Comparison of ENCODE assay signal across 7 cellular contexts in the genomic region with DNA sequence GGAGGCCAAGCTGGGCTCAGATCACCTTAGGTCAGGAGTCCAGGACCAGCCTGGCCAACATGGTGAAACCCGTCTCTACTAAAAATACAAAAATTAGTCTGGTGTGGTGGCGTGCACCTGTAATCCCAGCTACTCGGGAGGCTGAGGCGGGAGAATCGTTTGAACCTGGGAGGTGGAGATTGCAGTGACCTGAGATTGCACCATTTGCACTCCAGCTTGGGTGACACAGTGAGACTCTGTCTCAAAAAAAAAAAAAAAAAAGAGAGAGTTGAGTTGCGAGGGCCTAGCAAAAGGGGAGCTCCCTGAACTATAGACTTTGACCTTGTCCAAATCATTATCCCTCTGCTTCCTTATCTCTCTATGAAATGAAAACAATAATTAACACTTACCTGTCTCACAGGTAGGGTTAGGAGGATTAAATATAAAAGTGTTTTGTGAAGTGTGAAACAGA. TPM values are rescaled to one million over a fixed set of nuclear protein-coding genes. Genes with fewer than 3 reads are reported as not detected.
"Had no signal": no experiment of that assay in that cellular context is flagged by ENCODE, and none has a peak within 500 bp of the region (broad histone marks: within the 10 kb centered on the region; RNA-seq: fewer than 3 reads in every experiment).

No MANE protein-coding gene starts in this region.

RNA-seq across cellular contexts. Expression of gene CIDEC, which starts 20.9 kb away (rescaled TPM):
- total RNA-seq: activated CD8-positive, alpha-beta memory T cell treated with anti-CD3 and anti-CD28 coated beads, Interleukin-2, amount 10 ng/mL, durations not matched to agents 7 days and 5 days; activated T-helper 2 cell treated with anti-CD3 and anti-CD28 coated beads, Interferon-gamma antibody, Interleukin-2, Interleukin-4, amounts not matched to agents 10 μg/mL and 5 μg/mL and 100 μg/mL, durations not matched to agents 14 hours and 24 hours and 36 hours; LHCN-M2; MCF 10A; PC-3; SJSA1; T-helper 1 cell treated with Interleukin-12 subunit alpha and Interleukin-12 subunit beta and Interleukin-4 antibody, amounts not matched to agents 30 ng/mL and 1 ng/mL, for 36 hours had no signal
